1 cellular context compared by ENCODE assay signal in genomic region chr15:39472661-39473657, GRCh38.
TF ChIP-seq lines count a peak whose summit lies in the region.

No MANE protein-coding gene starts in this region.

TF ChIP-seq in H1, 55 proteins besides CTCF, POLR2A, EP300 and RAD21 (continued from another document):
- TF ChIP-seq, protein P1, sequence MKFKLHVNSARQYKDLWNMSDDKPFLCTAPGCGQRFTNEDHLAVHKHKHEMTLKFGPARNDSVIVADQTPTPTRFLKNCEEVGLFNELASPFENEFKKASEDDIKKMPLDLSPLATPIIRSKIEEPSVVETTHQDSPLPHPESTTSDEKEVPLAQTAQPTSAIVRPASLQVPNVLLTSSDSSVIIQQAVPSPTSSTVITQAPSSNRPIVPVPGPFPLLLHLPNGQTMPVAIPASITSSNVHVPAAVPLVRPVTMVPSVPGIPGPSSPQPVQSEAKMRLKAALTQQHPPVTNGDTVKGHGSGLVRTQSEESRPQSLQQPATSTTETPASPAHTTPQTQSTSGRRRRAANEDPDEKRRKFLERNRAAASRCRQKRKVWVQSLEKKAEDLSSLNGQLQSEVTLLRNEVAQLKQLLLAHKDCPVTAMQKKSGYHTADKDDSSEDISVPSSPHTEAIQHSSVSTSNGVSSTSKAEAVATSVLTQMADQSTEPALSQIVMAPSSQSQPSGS (IDR thresholded peaks at IDR 0.05; ENCODE audit: low read length) = no peak
- TF ChIP-seq SP1 (IDR thresholded peaks at IDR 0.05; ENCODE audit: low read depth, low read length) (no peak), CBX8 (IDR thresholded peaks at IDR 0.05; ENCODE audit: borderline replicate concordance, low read depth, low read length) (no peak), KDM4A (IDR thresholded peaks at IDR 0.05; ENCODE audit: low read depth, low read length, severe bottlenecking) (no peak), RBBP5 (IDR thresholded peaks at IDR 0.05; ENCODE audit: borderline replicate concordance, low read depth, low read length) (no peak), BCL11A (IDR thresholded peaks at IDR 0.05; ENCODE audit: low read depth in 2 of 2, low read length in 2 of 2) (no peak), GABPA (IDR thresholded peaks at IDR 0.05; ENCODE audit: borderline replicate concordance, insufficient read depth, low read length) (no peak)
- TF ChIP-seq, protein P2, sequence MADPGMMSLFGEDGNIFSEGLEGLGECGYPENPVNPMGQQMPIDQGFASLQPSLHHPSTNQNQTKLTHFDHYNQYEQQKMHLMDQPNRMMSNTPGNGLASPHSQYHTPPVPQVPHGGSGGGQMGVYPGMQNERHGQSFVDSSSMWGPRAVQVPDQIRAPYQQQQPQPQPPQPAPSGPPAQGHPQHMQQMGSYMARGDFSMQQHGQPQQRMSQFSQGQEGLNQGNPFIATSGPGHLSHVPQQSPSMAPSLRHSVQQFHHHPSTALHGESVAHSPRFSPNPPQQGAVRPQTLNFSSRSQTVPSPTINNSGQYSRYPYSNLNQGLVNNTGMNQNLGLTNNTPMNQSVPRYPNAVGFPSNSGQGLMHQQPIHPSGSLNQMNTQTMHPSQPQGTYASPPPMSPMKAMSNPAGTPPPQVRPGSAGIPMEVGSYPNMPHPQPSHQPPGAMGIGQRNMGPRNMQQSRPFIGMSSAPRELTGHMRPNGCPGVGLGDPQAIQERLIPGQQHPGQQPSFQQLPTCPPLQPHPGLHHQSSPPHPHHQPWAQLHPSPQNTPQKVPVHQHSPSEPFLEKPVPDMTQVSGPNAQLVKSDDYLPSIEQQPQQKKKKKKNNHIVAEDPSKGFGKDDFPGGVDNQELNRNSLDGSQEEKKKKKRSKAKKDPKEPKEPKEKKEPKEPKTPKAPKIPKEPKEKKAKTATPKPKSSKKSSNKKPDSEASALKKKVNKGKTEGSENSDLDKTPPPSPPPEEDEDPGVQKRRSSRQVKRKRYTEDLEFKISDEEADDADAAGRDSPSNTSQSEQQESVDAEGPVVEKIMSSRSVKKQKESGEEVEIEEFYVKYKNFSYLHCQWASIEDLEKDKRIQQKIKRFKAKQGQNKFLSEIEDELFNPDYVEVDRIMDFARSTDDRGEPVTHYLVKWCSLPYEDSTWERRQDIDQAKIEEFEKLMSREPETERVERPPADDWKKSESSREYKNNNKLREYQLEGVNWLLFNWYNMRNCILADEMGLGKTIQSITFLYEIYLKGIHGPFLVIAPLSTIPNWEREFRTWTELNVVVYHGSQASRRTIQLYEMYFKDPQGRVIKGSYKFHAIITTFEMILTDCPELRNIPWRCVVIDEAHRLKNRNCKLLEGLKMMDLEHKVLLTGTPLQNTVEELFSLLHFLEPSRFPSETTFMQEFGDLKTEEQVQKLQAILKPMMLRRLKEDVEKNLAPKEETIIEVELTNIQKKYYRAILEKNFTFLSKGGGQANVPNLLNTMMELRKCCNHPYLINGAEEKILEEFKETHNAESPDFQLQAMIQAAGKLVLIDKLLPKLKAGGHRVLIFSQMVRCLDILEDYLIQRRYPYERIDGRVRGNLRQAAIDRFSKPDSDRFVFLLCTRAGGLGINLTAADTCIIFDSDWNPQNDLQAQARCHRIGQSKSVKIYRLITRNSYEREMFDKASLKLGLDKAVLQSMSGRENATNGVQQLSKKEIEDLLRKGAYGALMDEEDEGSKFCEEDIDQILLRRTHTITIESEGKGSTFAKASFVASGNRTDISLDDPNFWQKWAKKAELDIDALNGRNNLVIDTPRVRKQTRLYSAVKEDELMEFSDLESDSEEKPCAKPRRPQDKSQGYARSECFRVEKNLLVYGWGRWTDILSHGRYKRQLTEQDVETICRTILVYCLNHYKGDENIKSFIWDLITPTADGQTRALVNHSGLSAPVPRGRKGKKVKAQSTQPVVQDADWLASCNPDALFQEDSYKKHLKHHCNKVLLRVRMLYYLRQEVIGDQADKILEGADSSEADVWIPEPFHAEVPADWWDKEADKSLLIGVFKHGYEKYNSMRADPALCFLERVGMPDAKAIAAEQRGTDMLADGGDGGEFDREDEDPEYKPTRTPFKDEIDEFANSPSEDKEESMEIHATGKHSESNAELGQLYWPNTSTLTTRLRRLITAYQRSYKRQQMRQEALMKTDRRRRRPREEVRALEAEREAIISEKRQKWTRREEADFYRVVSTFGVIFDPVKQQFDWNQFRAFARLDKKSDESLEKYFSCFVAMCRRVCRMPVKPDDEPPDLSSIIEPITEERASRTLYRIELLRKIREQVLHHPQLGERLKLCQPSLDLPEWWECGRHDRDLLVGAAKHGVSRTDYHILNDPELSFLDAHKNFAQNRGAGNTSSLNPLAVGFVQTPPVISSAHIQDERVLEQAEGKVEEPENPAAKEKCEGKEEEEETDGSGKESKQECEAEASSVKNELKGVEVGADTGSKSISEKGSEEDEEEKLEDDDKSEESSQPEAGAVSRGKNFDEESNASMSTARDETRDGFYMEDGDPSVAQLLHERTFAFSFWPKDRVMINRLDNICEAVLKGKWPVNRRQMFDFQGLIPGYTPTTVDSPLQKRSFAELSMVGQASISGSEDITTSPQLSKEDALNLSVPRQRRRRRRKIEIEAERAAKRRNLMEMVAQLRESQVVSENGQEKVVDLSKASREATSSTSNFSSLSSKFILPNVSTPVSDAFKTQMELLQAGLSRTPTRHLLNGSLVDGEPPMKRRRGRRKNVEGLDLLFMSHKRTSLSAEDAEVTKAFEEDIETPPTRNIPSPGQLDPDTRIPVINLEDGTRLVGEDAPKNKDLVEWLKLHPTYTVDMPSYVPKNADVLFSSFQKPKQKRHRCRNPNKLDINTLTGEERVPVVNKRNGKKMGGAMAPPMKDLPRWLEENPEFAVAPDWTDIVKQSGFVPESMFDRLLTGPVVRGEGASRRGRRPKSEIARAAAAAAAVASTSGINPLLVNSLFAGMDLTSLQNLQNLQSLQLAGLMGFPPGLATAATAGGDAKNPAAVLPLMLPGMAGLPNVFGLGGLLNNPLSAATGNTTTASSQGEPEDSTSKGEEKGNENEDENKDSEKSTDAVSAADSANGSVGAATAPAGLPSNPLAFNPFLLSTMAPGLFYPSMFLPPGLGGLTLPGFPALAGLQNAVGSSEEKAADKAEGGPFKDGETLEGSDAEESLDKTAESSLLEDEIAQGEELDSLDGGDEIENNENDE (IDR thresholded peaks at IDR 0.05; ENCODE audit: insufficient replicate concordance, low read length) = no peak
